10 cellular contexts compared by ENCODE assay signal in genomic region chr10:104638861-104639594, GRCh38. TPM values are rescaled to one million over a fixed set of nuclear protein-coding genes. Genes with fewer than 3 reads are reported as not detected.
DNase-seq lines count a peak whose midpoint lies in the region; ATAC-seq and TF ChIP-seq lines count a peak whose summit lies in the region.
"Had no signal": no experiment of that assay in that cellular context is flagged by ENCODE, and none has a peak within 500 bp of the region (broad histone marks: within the 10 kb centered on the region; RNA-seq: fewer than 3 reads in every experiment).

No MANE protein-coding gene starts in this region.

- no peak overlapping the region for H2BK5ac ChIP-seq in mesendoderm (ENCODE audit: low read length)

- no peak overlapping the region for H3K18ac ChIP-seq in mesendoderm (ENCODE audit: low read length)

- H3K27me3 ChIP-seq in BJ (ENCODE audit: control insufficient read depth, insufficient read depth, low read length), result peaks cover 34% of the 10 kb centered on the region
- peaks cover 15% of the 10 kb centered on the region for H3K27me3 ChIP-seq in mesendoderm (ENCODE audit: insufficient read depth, low read length, poor library complexity)

- no peaks in the 10 kb centered on the region for H3K79me2 ChIP-seq in mesendoderm (ENCODE audit: control insufficient read depth, insufficient read depth, low read length)
- H3K79me2 ChIP-seq in OCI-LY7 (ENCODE audit: insufficient read depth, low read depth, low read length), result no peaks in the 10 kb centered on the region

- H4K8ac ChIP-seq in mesendoderm (ENCODE audit: low read depth, low read length), result no peak overlapping the region

- H2AK5ac ChIP-seq in mesendoderm (ENCODE audit: low read length), result no peak overlapping the region

- no peak overlapping the region for H3K4ac ChIP-seq in mesendoderm (ENCODE audit: low read depth, low read length)

- peak; percentile 58 for ATAC-seq in HG02798 (IDR thresholded peaks at IDR 0.05; ENCODE audit: poor library complexity, unreplicated experiment)
- ATAC-seq in HG03039 (IDR thresholded peaks at IDR 0.05; ENCODE audit: unreplicated experiment), result no peak
- ATAC-seq in HG03196 (IDR thresholded peaks at IDR 0.05; ENCODE audit: unreplicated experiment), result no peak
- no peak for ATAC-seq in natural killer cell

- H3K4me3 ChIP-seq in BJ (ENCODE audit: low read depth, low read length), result no peak overlapping the region
- no peak overlapping the region for H3K4me3 ChIP-seq in cardiac fibroblast (replicated peaks in 1 of 2; ENCODE audit: low read depth in 2 of 2, low read length in 2 of 2)
- H3K4me3 ChIP-seq in mesendoderm (ENCODE audit: low read length), result no peak overlapping the region
- H3K4me3 ChIP-seq in OCI-LY7 (ENCODE audit: low read depth, low read length, poor library complexity, severe bottlenecking), result no peak overlapping the region

- no TSS peak for BruUV-seq in OCI-LY7 (replicated peaks; lab: Mats Ljungman, UMichigan)

- H3K9me3 Mint-ChIP-seq in natural killer cell, result no peaks in the 10 kb centered on the region
- H3K9me3 Mint-ChIP-seq: natural killer cell treated with Interleukin-12 subunit alpha and Interleukin-12 subunit beta and Interleukin-15 and Interleukin-18, amount 100 ng/mL, for 72 hours had no signal

- H4K20me1 ChIP-seq in OCI-LY7 (ENCODE audit: insufficient read depth, low read length), result no peaks in the 10 kb centered on the region

- H3K9me3 ChIP-seq in OCI-LY7 (ENCODE audit: low read length), result no peaks in the 10 kb centered on the region

- H3K4me1 Mint-ChIP-seq in natural killer cell, result peaks cover 7 to 14% of the 10 kb centered on the region in 2 donors

- H2BK120ac ChIP-seq in mesendoderm (ENCODE audit: low read depth, low read length), result no peak overlapping the region

- no peaks in the 10 kb centered on the region for H3K79me1 ChIP-seq in mesendoderm (ENCODE audit: low read length)

- no peak overlapping the region for H2AFZ ChIP-seq in OCI-LY7 (ENCODE audit: low read length)

- no peaks in the 10 kb centered on the region for H3K4me1 ChIP-seq in mesendoderm (ENCODE audit: control insufficient read depth, low read depth, low read length)
- no peaks in the 10 kb centered on the region for H3K4me1 ChIP-seq in OCI-LY7 (ENCODE audit: insufficient read depth, low read length, poor library complexity, severe bottlenecking)

- POLR2A ChIA-PET in BJ (lab: Charles Lee), result no interaction called here
- POLR2A ChIA-PET in OCI-LY7 (lab: Charles Lee), result interaction anchor here (0.6 kb wide), 1 partner anchor 206 kb away, joined by 3 read pairs; no protein-coding TSS in a partner anchor

- H4K5ac ChIP-seq in mesendoderm (ENCODE audit: low read length), result no peak overlapping the region

- H3K9ac ChIP-seq in mesendoderm (ENCODE audit: low read length), result peak overlapping the region; percentile 63

- WGBS in mesendoderm (ENCODE audit: extremely low coverage, insufficient coverage, low lambda C conversion rate), result 100% methylated on average over 3 of the region's 42 CpGs

- TF ChIP-seq CTCF in BJ (IDR thresholded peaks at IDR 0.05; ENCODE audit: insufficient read depth, low read depth, low read length) (peak; percentile 21; the same call in 1 of the 2 replicates), cardiac fibroblast (IDR thresholded peaks at IDR 0.05; ENCODE audit: low read depth, low read length) (peak; percentile 17), OCI-LY7 (conservative IDR thresholded peaks at IDR 0.05; ENCODE audit: low read length) (no peak), natural killer cell (IDR thresholded peaks at IDR 0.05) (no peak)

- H3K36me3 ChIP-seq in BJ (ENCODE audit: control insufficient read depth, insufficient read depth, low read length), result no peaks in the 10 kb centered on the region
- H3K36me3 ChIP-seq in mesendoderm (ENCODE audit: control insufficient read depth, insufficient read depth, low read length), result no peaks in the 10 kb centered on the region
- H3K36me3 ChIP-seq in OCI-LY7 (ENCODE audit: insufficient read depth, low read length), result no peaks in the 10 kb centered on the region

- no peaks in the 10 kb centered on the region for H3K9me2 ChIP-seq in OCI-LY7 (ENCODE audit: insufficient read depth, low read length)

- H3K27me3 Mint-ChIP-seq in natural killer cell (ENCODE audit: low read depth in 2 of 2), result peaks cover 44 to 58% of the 10 kb centered on the region in 2 donors

- intact Hi-C loops in OCI-LY7 (cut with micrococcal nuclease; ENCODE audit: unreplicated experiment) (no loop called here), natural killer cell (cut with micrococcal nuclease) (no loop called here)

- CTCF ChIA-PET in BJ (lab: Yijun Ruan, JAX), result no interaction called here
- CTCF ChIA-PET in OCI-LY7 (lab: Charles Lee; ENCODE audit: unreplicated experiment), result no interaction called here

- H2BK15ac ChIP-seq in mesendoderm (replicated peaks; ENCODE audit: low read depth), result no peak overlapping the region

- H3K4me2 ChIP-seq in mesendoderm (ENCODE audit: low read length) (peak overlapping the region; percentile 98), OCI-LY7 (ENCODE audit: low read length) (no peak overlapping the region)

- DNase-seq in BJ (ENCODE audit: low read depth) (no peak), cardiac fibroblast (ENCODE audit: low read depth in 2 of 2) (no peak), mesendoderm (peak; percentile 77), OCI-LY7 (ENCODE audit: low spot score) (no peak), natural killer cell (no peak)

- no peak overlapping the region for H3K4me3 Mint-ChIP-seq in natural killer cell
- H3K4me3 Mint-ChIP-seq: natural killer cell treated with Interleukin-12 subunit alpha and Interleukin-12 subunit beta and Interleukin-15 and Interleukin-18, amount 100 ng/mL, for 72 hours had no signal

- peak overlapping the region; percentile 70 for H3K56ac ChIP-seq in mesendoderm (ENCODE audit: low read length)

- H3K27ac ChIP-seq in mesendoderm (ENCODE audit: low read depth, low read length) (no peak overlapping the region), OCI-LY7 (ENCODE audit: low read depth, low read length, poor library complexity, severe bottlenecking) (no peak overlapping the region)

- no peak overlapping the region for H3K23ac ChIP-seq in mesendoderm (ENCODE audit: low read length)

- no peaks in the 10 kb centered on the region for H3K36me3 Mint-ChIP-seq in natural killer cell

- H3K27ac Mint-ChIP-seq in natural killer cell, result no peak overlapping the region
- H3K27ac Mint-ChIP-seq: natural killer cell treated with Interleukin-12 subunit alpha and Interleukin-12 subunit beta and Interleukin-15 and Interleukin-18, amount 100 ng/mL, for 72 hours had no signal

RNA-seq across cellular contexts. Expression of gene SORCS3, which starts 2.1 kb away (rescaled TPM):
- not detected in 2 replicates for polyA plus RNA-seq in BJ (2011; rRNA removed)
- not detected in 2 replicates for polyA minus RNA-seq in BJ (2011; rRNA and poly(A)+ RNA removed)
- polyA plus RNA-seq in mesendoderm (2013, experiment 1 of 2), result 0.07 TPM
- 0.04 TPM for polyA plus RNA-seq in mesendoderm (2013, experiment 2 of 2)
- not detected in 2 replicates for total RNA-seq in OCI-LY7 (2014; rRNA removed; shearing (Covaris generic))
- not detected in 2 replicates for total RNA-seq in OCI-LY7 (2022)
- total RNA-seq in natural killer cell, result under 1 TPM in 2 of 3 donors, not detected in 1; 0.05 to 0.09 TPM
- total RNA-seq: natural killer cell treated with Interleukin-12 subunit alpha and Interleukin-12 subunit beta and Interleukin-15 and Interleukin-18, amount 100 ng/mL, for 72 hours; T-helper 1 cell treated with Interleukin-12 subunit alpha and Interleukin-12 subunit beta and Interleukin-4 antibody, amounts not matched to agents 30 ng/mL and 1 ng/mL, for 36 hours had no signal

Comparison
In these comparisons a context has a peak if more than half of its experiments do, and no peak if none do; other contexts are left out.
1. CTCF ChIP-seq: peak in BJ (single experiment) and cardiac fibroblast (single experiment); none in OCI-LY7 (single experiment) and natural killer cell (single experiment).